Comparison of ENCODE assay signal across 7 cellular contexts in the genomic region with DNA sequence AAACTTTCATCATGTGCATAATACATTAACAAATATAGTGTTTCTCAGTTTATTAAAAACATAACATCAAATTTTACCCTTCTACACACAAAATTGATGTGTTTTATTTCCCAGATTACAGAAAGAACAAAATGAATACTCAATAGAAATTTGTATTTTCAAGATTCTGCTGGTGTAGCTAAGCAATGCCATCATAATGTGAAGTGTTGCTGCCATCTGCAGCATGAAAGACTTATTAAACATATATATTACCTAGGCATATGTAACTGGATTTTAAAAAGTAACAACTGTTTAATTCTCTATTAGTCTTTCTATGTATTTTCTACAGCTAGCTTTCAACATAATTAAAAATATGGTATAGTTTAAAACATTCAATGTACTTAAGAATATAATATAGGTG. TPM values are rescaled to one million over a fixed set of nuclear protein-coding genes. Genes with fewer than 3 reads are reported as not detected.
A peak's percentile ranks its signal among the peaks of the same experiment; 100 is the strongest.
DNase-seq lines count a peak whose midpoint lies in the region; ATAC-seq and TF ChIP-seq lines count a peak whose summit lies in the region.

No MANE protein-coding gene starts in this region.

- no peak overlapping the region for H3K4me3 Mint-ChIP-seq in CD8-positive, alpha-beta memory T cell
- no peak overlapping the region for H3K4me3 Mint-ChIP-seq in endodermal cell

- CTCF ChIA-PET in CD8-positive, alpha-beta memory T cell (lab: Charles Lee), result interaction anchor here (0.7 to 2.0 kb wide), 3 partner anchors 22 to 388 kb away, joined by 3 to 12 read pairs (median 3); no protein-coding TSS in a partner anchor

- H3K27me3 Mint-ChIP-seq in CD8-positive, alpha-beta memory T cell, result peaks cover 4% of the 10 kb centered on the region in 2 donors
- no peaks in the 10 kb centered on the region for H3K27me3 Mint-ChIP-seq in endodermal cell (ENCODE audit: insufficient read depth)

- H3K27ac ChIP-seq in CD8-positive, alpha-beta memory T cell (ENCODE audit: low read depth, low read length), result no peak overlapping the region
- H3K27ac ChIP-seq in endodermal cell (ENCODE audit: low read depth, low read length), result no peak overlapping the region
- H3K27ac ChIP-seq in osteoblast (ENCODE audit: low read depth, low read length), result no peak overlapping the region

- H3K4me2 ChIP-seq in osteoblast (ENCODE audit: insufficient read depth, low read length), result no peak overlapping the region

- no peak overlapping the region for H3K27ac Mint-ChIP-seq in CD8-positive, alpha-beta memory T cell
- no peak overlapping the region for H3K27ac Mint-ChIP-seq in endodermal cell

- H3K9me3 Mint-ChIP-seq in CD8-positive, alpha-beta memory T cell, result peaks cover 0 to under 1% (median 0%) of the 10 kb centered on the region in 5 donors
- H3K9me3 Mint-ChIP-seq in endodermal cell, result peaks cover 21% of the 10 kb centered on the region

- POLR2A ChIA-PET in CD8-positive, alpha-beta memory T cell (lab: Charles Lee), result no interaction called here

- no peaks in the 10 kb centered on the region for H3K79me2 ChIP-seq in osteoblast (ENCODE audit: insufficient read depth, low read length)

- ATAC-seq in HG03460 (IDR thresholded peaks at IDR 0.05; ENCODE audit: unreplicated experiment) (peak; percentile 61), esophagus mucosa (no peak)

- TF ChIP-seq CTCF in GM13977 (IDR thresholded peaks at IDR 0.05; ENCODE audit: extremely low read depth, insufficient read depth, missing control alignments) (peak; percentile 44), endodermal cell (conservative IDR thresholded peaks at IDR 0.05) (peak; percentile 75), osteoblast (IDR thresholded peaks at IDR 0.05; ENCODE audit: extremely low read depth, low read depth, low read length) (peak; percentile 45)

- peak in 4 of 5 donors; percentile 2 to 48 (median 32) for DNase-seq in CD8-positive, alpha-beta memory T cell
- DNase-seq in GM13977 (ENCODE audit: low spot score) (peak; percentile 7), SK-N-DZ (ENCODE audit: low spot score) (peak; percentile 45), endodermal cell (no peak), osteoblast (ENCODE audit: insufficient read length, low spot score, missing footprints) (peak; percentile 21)

- no peak overlapping the region for H2AFZ ChIP-seq in osteoblast (ENCODE audit: low read length)

- no peaks in the 10 kb centered on the region for H3K36me3 Mint-ChIP-seq in CD8-positive, alpha-beta memory T cell
- no peaks in the 10 kb centered on the region for H3K36me3 Mint-ChIP-seq in endodermal cell (ENCODE audit: low read depth)

- H3K9me3 ChIP-seq in CD8-positive, alpha-beta memory T cell (ENCODE audit: low read length), result no peaks in the 10 kb centered on the region
- H3K9me3 ChIP-seq in endodermal cell (ENCODE audit: control insufficient read depth, low read length), result peaks cover 25% of the 10 kb centered on the region
- no peaks in the 10 kb centered on the region for H3K9me3 ChIP-seq in osteoblast (ENCODE audit: low read depth, low read length)

- no peaks in the 10 kb centered on the region for H3K4me1 Mint-ChIP-seq in CD8-positive, alpha-beta memory T cell
- peaks cover 3% of the 10 kb centered on the region for H3K4me1 Mint-ChIP-seq in endodermal cell

- H4K20me1 ChIP-seq in osteoblast (ENCODE audit: insufficient read depth, low read length), result no peaks in the 10 kb centered on the region

- no peak overlapping the region for H3K9ac ChIP-seq in endodermal cell (ENCODE audit: extremely low read depth, low read length, poor library complexity, severe bottlenecking)

- no peaks in the 10 kb centered on the region for H3K4me1 ChIP-seq in CD8-positive, alpha-beta memory T cell (ENCODE audit: insufficient read depth, low read length)
- H3K4me1 ChIP-seq in endodermal cell (ENCODE audit: control insufficient read depth, insufficient read depth, low read length), result no peaks in the 10 kb centered on the region
- H3K4me1 ChIP-seq in osteoblast (ENCODE audit: insufficient read depth, low read length), result no peaks in the 10 kb centered on the region

- no peak overlapping the region for H3K4me3 ChIP-seq in CD8-positive, alpha-beta memory T cell (ENCODE audit: low read length)
- no peak overlapping the region for H3K4me3 ChIP-seq in endodermal cell (ENCODE audit: low read length)
- H3K4me3 ChIP-seq in osteoblast (ENCODE audit: insufficient read depth, low read length), result no peak overlapping the region

- H3K36me3 ChIP-seq in CD8-positive, alpha-beta memory T cell (ENCODE audit: insufficient read depth, low read length), result no peaks in the 10 kb centered on the region
- H3K36me3 ChIP-seq in endodermal cell (ENCODE audit: control insufficient read depth, insufficient read depth, low read length) (no peaks in the 10 kb centered on the region), osteoblast (ENCODE audit: insufficient read depth, low read length) (no peaks in the 10 kb centered on the region)

- in situ Hi-C loops in GM13977 (cut with MboI; ENCODE audit: low pct_unique_long_range_greater_than_20kb, low sequenced_read_pairs, unreplicated experiment), result no loop called here

- H3K27me3 ChIP-seq in CD8-positive, alpha-beta memory T cell (ENCODE audit: insufficient read depth, low read length, poor library complexity, severe bottlenecking), result no peaks in the 10 kb centered on the region
- H3K27me3 ChIP-seq in endodermal cell (ENCODE audit: control insufficient read depth, insufficient read depth, low read length, poor library complexity, severe bottlenecking) (no peaks in the 10 kb centered on the region), osteoblast (ENCODE audit: insufficient read depth, low read length) (no peaks in the 10 kb centered on the region)

RNA-seq across cellular contexts. Expression of a gene that starts 27.5 kb away (rescaled TPM):
- total RNA-seq in CD8-positive, alpha-beta memory T cell, result not detected
- polyA plus RNA-seq in CD8-positive, alpha-beta memory T cell, result not detected
- 6.8 and 8.5 TPM in 2 replicates for polyA plus RNA-seq in SK-N-DZ (2014; cell fraction: cytosol; rRNA removed)
- 2.8 and 4.8 TPM in 2 replicates for polyA plus RNA-seq in SK-N-DZ (2014; cell fraction: nucleus; rRNA removed)
- total RNA-seq in endodermal cell (not detected), osteoblast (not detected in 2 replicates), esophagus mucosa (not detected)
- 0.32 TPM for polyA plus RNA-seq in endodermal cell (2013, experiment 1 of 2)
- polyA plus RNA-seq in endodermal cell (2013, experiment 2 of 2), result 0.17 TPM

RNA-seq across cellular contexts. Expression of a gene that starts 33.3 kb away (rescaled TPM):
- 10 to 100 TPM; 19.1 to 24.1 TPM for total RNA-seq in CD8-positive, alpha-beta memory T cell
- 40.8 TPM for polyA plus RNA-seq in CD8-positive, alpha-beta memory T cell
- polyA plus RNA-seq in SK-N-DZ (2014; cell fraction: cytosol; rRNA removed), result 71.3 and 107 TPM in 2 replicates
- 42.5 and 80.3 TPM in 2 replicates for polyA plus RNA-seq in SK-N-DZ (2014; cell fraction: nucleus; rRNA removed)
- total RNA-seq in endodermal cell (100 to 1,000 TPM; 189 to 250 TPM), osteoblast (35.1 and 48.3 TPM in 2 replicates), esophagus mucosa (60.1 TPM)
- polyA plus RNA-seq in endodermal cell (2013, experiment 1 of 2), result 40.4 TPM
- 42.9 TPM for polyA plus RNA-seq in endodermal cell (2013, experiment 2 of 2)
